8 cellular contexts compared by ENCODE assay signal in the genomic region with DNA sequence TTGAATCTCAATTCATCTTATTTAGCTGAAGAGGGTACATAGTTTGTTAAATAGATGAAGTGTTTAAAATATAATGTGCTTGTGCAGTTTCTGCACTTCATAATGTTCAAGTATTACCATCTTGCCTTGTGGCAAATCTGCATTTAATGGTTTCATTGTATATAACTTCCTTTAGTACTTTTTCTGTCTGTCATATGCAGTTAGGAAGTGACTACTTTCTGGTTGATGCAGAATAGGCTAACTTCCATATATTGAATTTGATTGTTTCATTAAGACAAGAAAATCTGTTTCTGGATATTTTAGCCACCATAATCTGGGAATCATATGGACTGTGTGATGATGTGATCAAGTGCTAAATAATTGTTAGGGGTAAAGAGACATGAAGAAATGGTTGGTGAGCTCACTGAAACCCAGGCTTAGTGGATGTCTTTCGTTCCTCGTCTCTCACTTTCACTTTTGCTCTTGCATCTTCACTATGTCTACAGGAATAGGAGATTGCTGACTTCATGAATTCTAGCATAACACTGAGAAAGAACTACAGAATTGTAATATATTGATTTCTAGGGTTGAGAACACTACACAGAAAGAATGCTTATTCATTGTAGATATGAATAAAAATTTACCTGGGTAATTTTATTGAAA. TPM values are rescaled to one million over a fixed set of nuclear protein-coding genes. Genes with fewer than 3 reads are reported as not detected.
DNase-seq lines count a peak whose midpoint lies in the region; ATAC-seq, FAIRE-seq and TF ChIP-seq lines count a peak whose summit lies in the region.

No MANE protein-coding gene starts in this region.

- TF ChIP-seq EP300 in GM12878 (IDR thresholded peaks at IDR 0.05; ENCODE audit: borderline replicate concordance in 1 of 2, control insufficient read depth in 1 of 2, low read depth in 2 of 2, low read length in 2 of 2), result no peak

- TF ChIP-seq CTCF in CD8-positive, alpha-beta T cell (IDR thresholded peaks at IDR 0.05), result no peak
- no peak for TF ChIP-seq CTCF in GM12878 (IDR thresholded peaks at IDR 0.05 in 2 of 3, conservative IDR thresholded peaks at IDR 0.05 in 1 of 3; ENCODE audit: control insufficient read depth in 2 of 3, extremely low read depth in 1 of 3, insufficient read depth in 1 of 3, low read depth in 3 of 3, low read length in 3 of 3)

- no peaks in the 10 kb centered on the region for H3K36me3 Mint-ChIP-seq in CD8-positive, alpha-beta T cell

- 0% methylated on average over 2 of the region's 2 CpGs for WGBS in GM12878 (ENCODE audit: insufficient coverage, insufficient replicate concordance, low lambda C conversion rate, missing lambda C conversion rate)

- in situ Hi-C loops in GM12878 (cut with MboI), result no loop called here

- H3K4me3 Mint-ChIP-seq in CD8-positive, alpha-beta T cell, result peak overlapping the region; percentile 84

- H4K20me1 ChIP-seq in GM12878 (ENCODE audit: control insufficient read depth, insufficient read depth), result no peaks in the 10 kb centered on the region

- no peak for TF ChIP-seq POLR2A in GM12878 (IDR thresholded peaks at IDR 0.05; ENCODE audit: low read depth, low read length)

- H3K27ac Mint-ChIP-seq in CD8-positive, alpha-beta T cell, result peak overlapping the region; percentile 75

- ATAC-seq in CD8-positive, alpha-beta T cell, result peak; percentile 35
- ATAC-seq in GM19463 (IDR thresholded peaks at IDR 0.05; ENCODE audit: unreplicated experiment) (peak; percentile 40), GM12878 (peak; percentile 68), GM19023 (IDR thresholded peaks at IDR 0.05; ENCODE audit: unreplicated experiment) (no peak), GM21367 (IDR thresholded peaks at IDR 0.05; ENCODE audit: unreplicated experiment) (no peak)

- CTCF ChIA-PET in CD8-positive, alpha-beta T cell (lab: Charles Lee), result no interaction called here
- CTCF ChIA-PET in GM12878 (lab: Yijun Ruan, JAX), result interaction anchor here (0.9 to 1.5 kb wide), 3 partner anchors 21 to 745 kb away, joined by 3 read pairs; no protein-coding TSS in a partner anchor

- BruUV-seq in GM12878 (replicated peaks; lab: Mats Ljungman, UMichigan), result no TSS peak

- peak; percentile 98 for FAIRE-seq in GM12878 (lab: Jason Lieb, UNC)

- peak overlapping the region; percentile 78 for H3K4me2 ChIP-seq in GM12878 (ENCODE audit: control insufficient read depth, insufficient read depth)

- no peaks in the 10 kb centered on the region for H3K79me2 ChIP-seq in GM12878 (ENCODE audit: control insufficient read depth, insufficient read depth, low read length)

- RAD21 ChIA-PET in GM12878 (lab: Charles Lee; ENCODE audit: unreplicated experiment), result no interaction called here

- peak overlapping the region; percentile 72 for H2AFZ ChIP-seq in GM12878 (ENCODE audit: control insufficient read depth, low read depth, low read length)

- H3K36me3 ChIP-seq in CD8-positive, alpha-beta T cell (ENCODE audit: insufficient read depth, low read length), result no peaks in the 10 kb centered on the region
- H3K36me3 ChIP-seq in KOPT-K1 (ENCODE audit: insufficient read depth, low read length) (no peaks in the 10 kb centered on the region), GM12878 (ENCODE audit: control insufficient read depth in 2 of 2, insufficient read depth in 2 of 2, low read length in 1 of 2) (no peaks in the 10 kb centered on the region)

- no peaks in the 10 kb centered on the region for H3K9me3 Mint-ChIP-seq in CD8-positive, alpha-beta T cell

- peaks cover 32% of the 10 kb centered on the region for H3K4me1 Mint-ChIP-seq in CD8-positive, alpha-beta T cell (ENCODE audit: low read depth)

- peaks cover 14% of the 10 kb centered on the region for H3K4me1 ChIP-seq in CD8-positive, alpha-beta T cell (ENCODE audit: insufficient read depth, low read length)
- H3K4me1 ChIP-seq in GM12878 (ENCODE audit: control insufficient read depth, insufficient read depth, low read length), result peaks cover 9% of the 10 kb centered on the region; the same call in 1 of the 2 replicates

- peak overlapping the region; percentile 48 for H3K4me3 ChIP-seq in CD8-positive, alpha-beta T cell (ENCODE audit: low read depth, low read length)
- H3K4me3 ChIP-seq in GM12878, result peak overlapping the region; percentile 46; the same call in 1 of the 2 replicates

- peaks cover 4% of the 10 kb centered on the region for H3K27me3 ChIP-seq in CD8-positive, alpha-beta T cell (ENCODE audit: insufficient read depth, low read length)
- H3K27me3 ChIP-seq in GM12878 (replicated peaks in 1 of 2; ENCODE audit: control insufficient read depth in 2 of 2, insufficient read depth in 2 of 2, low read length in 1 of 2), result no peaks in the 10 kb centered on the region

- H3K27me3 Mint-ChIP-seq in CD8-positive, alpha-beta T cell (ENCODE audit: low read depth), result peaks cover 23% of the 10 kb centered on the region

- peak overlapping the region; percentile 30 for H3K27ac ChIP-seq in CD8-positive, alpha-beta T cell (ENCODE audit: low read depth, low read length)
- peak overlapping the region; percentile 62 for H3K27ac ChIP-seq in KOPT-K1 (ENCODE audit: low read depth, low read length, poor library complexity, severe bottlenecking)
- H3K27ac ChIP-seq in GM12878 (ENCODE audit: control insufficient read depth, insufficient read depth), result no peak overlapping the region

- SMC1A ChIA-PET in GM12878 (lab: Charles Lee; ENCODE audit: uncharacterized antibody, unreplicated experiment), result no interaction called here

- no peak overlapping the region for H3K9ac ChIP-seq in GM12878 (ENCODE audit: control insufficient read depth, insufficient read depth, low read length)

- intact Hi-C loops in CD8-positive, alpha-beta T cell (cut with DNase I, micrococcal nuclease), result loop anchor here in 1 of 2 experiments (10.0 kb wide), 1 partner anchor 64 kb away; no protein-coding TSS in a partner anchor
- intact Hi-C loops in GM12878 (cut with micrococcal nuclease; ENCODE audit: unreplicated experiment), result no loop called here
- intact Hi-C loops in head of caudate nucleus (cut with DNase I), result no loop called here

- POLR2A ChIA-PET in CD8-positive, alpha-beta T cell (lab: Charles Lee), result no interaction called here
- POLR2A ChIA-PET in GM12878 (lab: Charles Lee), result no interaction called here

- H3K9me3 ChIP-seq in CD8-positive, alpha-beta T cell (ENCODE audit: low read length), result no peaks in the 10 kb centered on the region
- H3K9me3 ChIP-seq in KOPT-K1 (ENCODE audit: insufficient read depth, low read length, poor library complexity, severe bottlenecking) (no peaks in the 10 kb centered on the region), GM12878 (replicated peaks; ENCODE audit: control insufficient read depth, insufficient read depth, low read length) (no peaks in the 10 kb centered on the region)

- DNase-seq in CD8-positive, alpha-beta T cell, result no peak
- DNase-seq in GM12878 (ENCODE audit: low read depth, low spot score) (peak; percentile 33), renal cortical epithelial cell (ENCODE audit: low read depth) (peak; percentile 53), head of caudate nucleus (no peak)

- TF ChIP-seq RAD21 in GM12878 (IDR thresholded peaks at IDR 0.05; ENCODE audit: insufficient read depth, low read depth, low read length), result no peak

TF ChIP-seq in GM12878, 131 proteins besides CTCF, POLR2A, EP300 and RAD21:
- TF ChIP-seq ZNF24 (IDR thresholded peaks at IDR 0.05) (peak; percentile 36; the same call in 1 of the 2 replicates), NFIC (IDR thresholded peaks at IDR 0.05; ENCODE audit: low read depth, low read length) (no peak)

RNA-seq across cellular contexts. Expression of a gene that starts 3.5 kb away (rescaled TPM):
- total RNA-seq in CD8-positive, alpha-beta T cell, result not detected
- 0.73 and 1.2 TPM in 2 replicates for total RNA-seq in GM12878 (2013; cell fraction: nucleolus; rRNA removed)
- total RNA-seq in GM12878 (2014; rRNA removed) (0.85 and 1.2 TPM in 2 replicates), GM12878 (2014; rRNA removed; fragmentation: Illumina TruSeq; extraction: Trizol) (1.5 and 1.7 TPM in 2 replicates), GM12878 (2021) (0.67 and 1.1 TPM in 2 replicates), renal cortical epithelial cell (0.35 and 4.2 TPM in 2 replicates)
- polyA plus RNA-seq in GM12878 (2011; ENCODE audit: low read depth), result 0.29 TPM
- polyA plus RNA-seq in GM12878 (2011; rRNA removed) (0.45 and 0.68 TPM in 2 replicates), GM12878 (2014; fragmentation: Illumina TruSeq; extraction: Trizol) (1.2 and 3.0 TPM in 2 replicates), GM12878 (2014; fragmentation: Nextera tagmentation; extraction: Ambion mirVana) (under 1 TPM; 0.87 to 0.93 TPM), GM12878 (2014; rRNA removed) (0.53 and 1.00 TPM in 2 replicates), GM12878 (2016; fragmentation: Nextera tagmentation; extraction: Ambion mirVana) (1 to 10 TPM; 1.7 to 2.6 TPM)
- 0.06 and 0.07 TPM in 2 replicates for polyA plus RNA-seq in GM12878 (2011; cell fraction: cytosol; rRNA removed)
- 0.25 and 0.26 TPM in 2 replicates for polyA plus RNA-seq in GM12878 (2011; cell fraction: nucleus; rRNA removed)
- 0.94 and 1.5 TPM in 2 replicates for polyA plus RNA-seq in GM12878 (2012)
- polyA minus RNA-seq in GM12878 (2011; rRNA and poly(A)+ RNA removed), result not detected in 2 replicates
- polyA minus RNA-seq in GM12878 (2011; cell fraction: cytosol; rRNA and poly(A)+ RNA removed), result not detected in 2 replicates
- polyA minus RNA-seq in GM12878 (2011; cell fraction: nucleus; rRNA and poly(A)+ RNA removed), result 0.73 and 0.96 TPM in 2 replicates

Comparison
In these comparisons a context has a peak if more than half of its experiments do, and no peak if none do; other contexts are left out.
1. ATAC-seq: peak in CD8-positive, alpha-beta T cell (single experiment), GM19463 (single experiment) and GM12878 (single experiment); none in GM19023 (single experiment) and GM21367 (single experiment).
2. DNase-seq: peak in GM12878 (single experiment) and renal cortical epithelial cell (single experiment); none in CD8-positive, alpha-beta T cell (0 of 7) and head of caudate nucleus (0 of 42).